Comparison of ENCODE assay signal across 10 cellular contexts in the genomic region with DNA sequence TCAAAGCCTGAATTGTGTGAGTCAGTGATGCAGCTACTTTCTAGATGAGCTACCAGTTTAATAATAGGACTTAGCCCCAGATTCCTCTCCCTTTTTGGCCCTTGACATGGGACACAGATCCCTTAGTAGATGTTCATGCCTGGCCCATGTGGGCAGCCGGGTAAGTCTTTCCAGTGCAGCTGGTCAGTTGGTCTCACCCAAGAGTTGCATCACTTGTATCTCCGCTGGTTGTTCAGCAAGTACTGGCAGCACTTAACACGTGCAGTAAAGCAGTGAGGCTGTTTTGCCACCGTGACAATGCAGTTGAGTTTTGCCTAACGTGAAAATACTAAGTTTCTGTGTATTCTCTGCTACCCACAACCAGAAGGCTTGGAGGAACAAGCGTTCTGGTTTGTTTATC. TPM values are rescaled to one million over a fixed set of nuclear protein-coding genes. Genes with fewer than 3 reads are reported as not detected.
A peak's percentile ranks its signal among the peaks of the same experiment; 100 is the strongest.
DNase-seq lines count a peak whose midpoint lies in the region; ATAC-seq and TF ChIP-seq lines count a peak whose summit lies in the region.
"Had no signal": no experiment of that assay in that cellular context is flagged by ENCODE, and none has a peak within 500 bp of the region (broad histone marks: within the 10 kb centered on the region; RNA-seq: fewer than 3 reads in every experiment).

No MANE protein-coding gene starts in this region.

- peak overlapping the region; percentile 39 for H3K4me3 Mint-ChIP-seq in glutamatergic neuron (ENCODE audit: unreplicated experiment)
- H3K4me3 Mint-ChIP-seq: brain had no signal

- peaks cover 70% of the 10 kb centered on the region for H3K4me1 Mint-ChIP-seq in glutamatergic neuron (ENCODE audit: low read depth, unreplicated experiment)

- peak overlapping the region; percentile 33 for H3K27ac Mint-ChIP-seq in glutamatergic neuron (ENCODE audit: unreplicated experiment)

- H3K27ac ChIP-seq in substantia nigra (ENCODE audit: low read depth, low read length, poor library complexity, severe bottlenecking), result no peak overlapping the region

- ATAC-seq in GM18519 (IDR thresholded peaks at IDR 0.05; ENCODE audit: low FRiP score, unreplicated experiment) (peak; percentile 24), GM21526 (IDR thresholded peaks at IDR 0.05; ENCODE audit: low FRiP score, unreplicated experiment) (peak; percentile 16), HG03066 (IDR thresholded peaks at IDR 0.05; ENCODE audit: low read depth, unreplicated experiment) (peak; percentile 17), HG03565 (IDR thresholded peaks at IDR 0.05; ENCODE audit: unreplicated experiment) (no peak)

- no peak for DNase-seq in glutamatergic neuron
- DNase-seq in C1 segment of cervical spinal cord (lab: John Stamatoyannopoulos, UW), result no peak
- no peak for DNase-seq in cerebellar cortex (ENCODE audit: low spot score)
- DNase-seq in substantia nigra (lab: John Stamatoyannopoulos, UW), result no peak
- DNase-seq: activated CD4-positive, alpha-beta T cell treated with anti-CD3 and anti-CD28 coated beads for 4 hours had no signal

- H3K36me3 Mint-ChIP-seq in glutamatergic neuron (ENCODE audit: unreplicated experiment), result peaks cover 6% of the 10 kb centered on the region

- H3K9me3 Mint-ChIP-seq in glutamatergic neuron (ENCODE audit: unreplicated experiment), result peaks cover 16% of the 10 kb centered on the region

- peaks cover 10% of the 10 kb centered on the region for H3K27me3 Mint-ChIP-seq in glutamatergic neuron (ENCODE audit: unreplicated experiment)
- H3K27me3 Mint-ChIP-seq: brain had no signal

- TF ChIP-seq CTCF in glutamatergic neuron (IDR thresholded peaks at IDR 0.05; ENCODE audit: partially characterized antibody, unreplicated experiment), result no peak

RNA-seq across cellular contexts. Expression of a gene that starts 50.1 kb away (rescaled TPM):
- 227 TPM for total RNA-seq in glutamatergic neuron (ENCODE audit: unreplicated experiment)
